ENCODE assay signal across 7 cellular contexts in the genomic region with DNA sequence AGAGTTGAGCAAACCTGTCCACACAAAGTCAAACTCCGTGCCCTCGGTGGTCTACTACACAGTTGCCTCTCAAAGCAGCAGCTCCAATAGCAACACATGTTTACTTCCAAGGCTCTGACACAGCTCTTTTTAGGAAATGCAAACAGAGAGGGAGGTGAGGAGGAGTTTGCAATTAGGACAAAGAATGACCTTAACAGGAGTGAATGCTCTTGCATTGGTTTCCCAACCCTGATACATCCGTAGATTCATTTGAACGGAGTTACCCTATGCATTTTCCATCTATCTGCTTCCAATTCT.
"Had no signal": no experiment of that assay in that cellular context is flagged by ENCODE, and none has a peak within 500 bp of the region (broad histone marks: within the 10 kb centered on the region; RNA-seq: fewer than 3 reads in every experiment).

No MANE protein-coding gene starts in this region.

- H3K36me3 Mint-ChIP-seq: IgD-negative memory B cell had no signal

- FAIRE-seq: H54 had no signal

- DNase-seq: GOT3, H9, HCEC 1CT, KG1 had no signal

- H3K27ac Mint-ChIP-seq: H9, IgD-negative memory B cell had no signal

- H3K4me3 Mint-ChIP-seq: H9, IgD-negative memory B cell had no signal

- H3K4me1 Mint-ChIP-seq: IgD-negative memory B cell had no signal

- H3K27ac ChIP-seq: HL-60 had no signal
